In genomic region chr7:144245372-144245771, GRCh38 we compare ENCODE assay signal across 12 cellular contexts. TPM values are rescaled to one million over a fixed set of nuclear protein-coding genes. Genes with fewer than 3 reads are reported as not detected.
DNase-seq lines count a peak whose midpoint lies in the region; ATAC-seq and TF ChIP-seq lines count a peak whose summit lies in the region.
"Not testable (repeated sequence)": the region's sequence is repeated elsewhere in the genome, so short reads cannot be mapped to it uniquely, and the experiment has no call there.
"Had no signal": no experiment of that assay in that cellular context is flagged by ENCODE, and none has a peak within 500 bp of the region (broad histone marks: within the 10 kb centered on the region; RNA-seq: fewer than 3 reads in every experiment).

No MANE protein-coding gene starts in this region.

- RAD21 ChIA-PET in HCT116 (lab: Charles Lee; ENCODE audit: low non-redundant PET in 1 of 2, low total read pairs in 2 of 2, uncharacterized antibody in 2 of 2, unreplicated experiment in 2 of 2) = not testable (repeated sequence)

- not testable (repeated sequence) for H3K9ac ChIP-seq in HCT116 (ENCODE audit: low read length)

- not testable (repeated sequence) for H3K4me1 ChIP-seq in HCT116 (ENCODE audit: control insufficient read depth in 1 of 2, insufficient read depth in 2 of 2, low read length in 2 of 2); foreskin keratinocyte; upper lobe of right lung

- intact Hi-C loops in HCT116 (cut with micrococcal nuclease); sciatic nerve (cut with DNase I); upper lobe of right lung (cut with DNase I): not testable (repeated sequence)

- not testable (repeated sequence) for H3K4me3 Mint-ChIP-seq in WTC11

- not testable (repeated sequence) for H3K4me2 ChIP-seq in HCT116 (ENCODE audit: low read length)

- not testable (repeated sequence) for H3K9me3 ChIP-seq in HCT116 (ENCODE audit: control insufficient read depth in 1 of 2, insufficient read depth in 1 of 2, low read depth in 1 of 2, low read length in 2 of 2); upper lobe of right lung

- H3K9me3 Mint-ChIP-seq in WTC11 = not testable (repeated sequence)

- not testable (repeated sequence) for H3K27ac Mint-ChIP-seq in WTC11

- peak; percentile 56; the same call in 1 of the 2 replicates for ATAC-seq in HCT116
- peak; percentile 33 for ATAC-seq in WTC11
- peak; percentile 24 for ATAC-seq in foreskin keratinocyte
- peak; percentile 18 for ATAC-seq in sciatic nerve
- ATAC-seq in upper lobe of right lung = peak; percentile 86

- TF ChIP-seq CTCF in HCT116 (IDR thresholded peaks at IDR 0.05 in 2 of 3, conservative IDR thresholded peaks at IDR 0.05 in 1 of 3; ENCODE audit: borderline replicate concordance in 1 of 3, insufficient read depth in 1 of 3, low read depth in 2 of 3, low read length in 2 of 3); WTC11 (IDR thresholded peaks at IDR 0.05); foreskin keratinocyte (conservative IDR thresholded peaks at IDR 0.05); upper lobe of right lung (IDR thresholded peaks at IDR 0.05): not testable (repeated sequence)

- not testable (repeated sequence) for DNase-seq in HCT116 (ENCODE audit: low read depth, low spot score); WTC11 (ENCODE audit: low spot score); foreskin keratinocyte; sciatic nerve (ENCODE audit: low spot score); upper lobe of right lung

- not testable (repeated sequence) for H3K27ac ChIP-seq in HCT116 (ENCODE audit: low read depth, low read length); foreskin keratinocyte; upper lobe of right lung

- not testable (repeated sequence) for TF ChIP-seq POLR2A in HCT116 (IDR thresholded peaks at IDR 0.05; ENCODE audit: borderline replicate concordance, extremely low read depth, insufficient read depth, insufficient read length)

- CTCF ChIA-PET in HCT116 (lab: Charles Lee); WTC11 (lab: Charles Lee): not testable (repeated sequence)

- not testable (repeated sequence) for H3K36me3 Mint-ChIP-seq in WTC11

- not testable (repeated sequence) for H2AFZ ChIP-seq in HCT116 (ENCODE audit: low read depth, low read length, poor library complexity, severe bottlenecking)

- not testable (repeated sequence) for H3K27me3 Mint-ChIP-seq in WTC11 (ENCODE audit: low read depth)

- TF ChIP-seq RAD21 in HCT116 (IDR thresholded peaks at IDR 0.05; ENCODE audit: low read depth) = not testable (repeated sequence)

- not testable (repeated sequence) for H3K4me3 ChIP-seq in HCT116 (replicated peaks in 1 of 2; ENCODE audit: low read depth in 1 of 2, low read length in 2 of 2); upper lobe of right lung

- BruUV-seq in HCT116 (replicated peaks; lab: Mats Ljungman, UMichigan) = not testable (repeated sequence)

- H3K36me3 ChIP-seq in HCT116 (ENCODE audit: control insufficient read depth in 1 of 2, insufficient read depth in 2 of 2, low read length in 2 of 2); upper lobe of right lung: not testable (repeated sequence)

- H3K27me3 ChIP-seq in HCT116 (ENCODE audit: insufficient read depth, low read length); foreskin keratinocyte; upper lobe of right lung: not testable (repeated sequence)

- not testable (repeated sequence) for H4K20me1 ChIP-seq in HCT116 (ENCODE audit: insufficient read depth)

- not testable (repeated sequence) for H3K4me1 Mint-ChIP-seq in WTC11

- H3K79me2 ChIP-seq in HCT116 (ENCODE audit: insufficient read depth, low read length) = not testable (repeated sequence)

- POLR2A ChIA-PET in HCT116 (lab: Charles Lee); WTC11 (lab: Charles Lee): not testable (repeated sequence)

- not testable (repeated sequence) for H3K9me2 ChIP-seq in HCT116 (ENCODE audit: insufficient read depth)

RNA-seq across cellular contexts. Expression of gene OR2A42, which starts 6.0 kb away (rescaled TPM):
- total RNA-seq in HCT116 (2021; ENCODE audit: unreplicated experiment) (not detected), WTC11 (2021) (0.20 to 0.37 TPM (median 0.27 TPM) in 3 replicates), foreskin keratinocyte (not detected in 2 replicates), sciatic nerve (0.27 TPM), upper lobe of right lung (not detected)
- 0.09 and 0.12 TPM in 2 replicates for polyA plus RNA-seq in HCT116 (2012)
- polyA plus RNA-seq in foreskin keratinocyte = not detected in 2 replicates
- total RNA-seq: CD4-positive, alpha-beta memory T cell; CD8-positive, alpha-beta memory T cell; Daoy; G401 had no signal
- polyA plus RNA-seq: AG04450; CD14-positive monocyte; CD4-positive, alpha-beta memory T cell; CD8-positive, alpha-beta memory T cell had no signal

RNA-seq across cellular contexts. Expression of gene OR2A7, which starts 19.2 kb away (rescaled TPM):
- total RNA-seq in HCT116 (2021; ENCODE audit: unreplicated experiment) (8.1 TPM), WTC11 (2021) (6.3 to 9.9 TPM (median 9.4 TPM) in 3 replicates), foreskin keratinocyte (3.3 and 11.6 TPM in 2 replicates), sciatic nerve (3.7 TPM), upper lobe of right lung (13.9 TPM)
- polyA plus RNA-seq in HCT116 (2012) = 6.9 and 7.0 TPM in 2 replicates
- 1.0 and 2.5 TPM in 2 replicates for polyA plus RNA-seq in foreskin keratinocyte
- total RNA-seq: G401 had no signal
- polyA plus RNA-seq: AG04450, CD14-positive monocyte had no signal

RNA-seq across cellular contexts. Expression of gene CTAGE8, which starts 23.7 kb away (rescaled TPM):
- total RNA-seq in HCT116 (2021; ENCODE audit: unreplicated experiment) = 6.1 TPM
- 2.8 and 4.5 TPM in 2 replicates for polyA plus RNA-seq in HCT116 (2012)
- total RNA-seq in WTC11 (2021) = 5.6 to 8.4 TPM (median 7.9 TPM) in 3 replicates
- 4.7 and 5.1 TPM in 2 replicates for total RNA-seq in foreskin keratinocyte
- polyA plus RNA-seq in foreskin keratinocyte = 2.1 and 3.3 TPM in 2 replicates
- 1.2 TPM for total RNA-seq in sciatic nerve
- 4.9 TPM for total RNA-seq in upper lobe of right lung
- total RNA-seq: CD4-positive, CD25-positive, alpha-beta regulatory T cell; G401 had no signal
- polyA plus RNA-seq: CD14-positive monocyte had no signal

RNA-seq across cellular contexts. Expression of gene ARHGEF35, which starts 49.7 kb away (rescaled TPM):
- 17.4 TPM for total RNA-seq in HCT116 (2021; ENCODE audit: unreplicated experiment)
- 9.3 and 10.0 TPM in 2 replicates for polyA plus RNA-seq in HCT116 (2012)
- 28.1 to 39.2 TPM (median 37.0 TPM) in 3 replicates for total RNA-seq in WTC11 (2021)
- 13.7 and 29.0 TPM in 2 replicates for total RNA-seq in foreskin keratinocyte
- 10.9 and 22.4 TPM in 2 replicates for polyA plus RNA-seq in foreskin keratinocyte
- total RNA-seq in sciatic nerve = 5.3 TPM
- total RNA-seq in upper lobe of right lung = 11.5 TPM
- total RNA-seq: G401 had no signal

Comparison
In these comparisons a context has a peak if more than half of its experiments do, and no peak if none do; other contexts are left out.
1. ATAC-seq: peak in every context shown above with its lines; median percentile 86 in upper lobe of right lung; 56 in HCT116; 33 in WTC11; 24 in foreskin keratinocyte; 18 in sciatic nerve.